ENCODE assay signal across 8 cellular contexts in the genomic region with DNA sequence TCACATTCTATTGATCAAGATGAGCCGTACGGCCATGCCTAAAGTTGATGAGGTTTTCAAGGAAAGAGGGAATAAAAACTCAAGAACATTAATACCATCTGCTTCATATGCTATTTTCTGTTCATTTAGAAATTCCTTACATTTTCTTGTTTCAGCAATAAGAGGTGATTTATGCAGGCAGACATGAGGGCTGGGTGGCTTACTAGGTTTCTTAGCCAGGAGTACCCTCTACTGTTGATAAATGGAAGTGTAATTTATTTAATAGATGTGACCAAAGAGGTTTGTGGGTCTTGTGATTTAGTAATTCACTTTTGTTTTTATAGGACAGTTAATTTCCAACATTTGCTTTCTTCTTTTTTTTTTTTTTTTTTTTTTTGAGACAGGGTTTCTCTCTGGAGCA. TPM values are rescaled to one million over a fixed set of nuclear protein-coding genes. Genes with fewer than 3 reads are reported as not detected.
DNase-seq lines count a peak whose midpoint lies in the region; ATAC-seq and TF ChIP-seq lines count a peak whose summit lies in the region.

No MANE protein-coding gene starts in this region.

- H3K79me1 ChIP-seq in H9 (ENCODE audit: insufficient read depth, low read depth, low read length, poor library complexity, severe bottlenecking) = no peaks in the 10 kb centered on the region

- no peak overlapping the region for H3K4me2 ChIP-seq in H9 (ENCODE audit: insufficient read depth, insufficient read length, low read length)

- H4K91ac ChIP-seq in H9 (ENCODE audit: insufficient read length, low read depth, low read length) = no peak overlapping the region

- H3K9me3 ChIP-seq in H9 (ENCODE audit: control insufficient read depth, low read depth, low read length) (peaks cover 22% of the 10 kb centered on the region), mucosa of descending colon (no peaks in the 10 kb centered on the region)

- H2BK15ac ChIP-seq in H9 (ENCODE audit: low read depth, low read length) = no peak overlapping the region

- WGBS in H9 (ENCODE audit: extremely low coverage, insufficient read length, low lambda C conversion rate) = no CpG with 5 or more reads among the region's 2 CpGs

- ATAC-seq in mucosa of descending colon (peak; percentile 51), GM18511 (IDR thresholded peaks at IDR 0.05; ENCODE audit: unreplicated experiment) (no peak)

- no peak overlapping the region for H3K27ac ChIP-seq in H9 (ENCODE audit: insufficient read length, low read depth, low read length)

- H3K27me3 ChIP-seq in H9 (ENCODE audit: insufficient read depth, low read length) = no peaks in the 10 kb centered on the region

- no peak overlapping the region for H2AFZ ChIP-seq in H9 (ENCODE audit: low read length)

- intact Hi-C loops in mucosa of descending colon (cut with DNase I, micrococcal nuclease) = no loop called here

- H3K79me2 ChIP-seq in H9 (ENCODE audit: insufficient read depth, low read length) = no peaks in the 10 kb centered on the region

- no peak overlapping the region for H2BK120ac ChIP-seq in H9 (ENCODE audit: low read depth, low read length, poor library complexity, severe bottlenecking)

- no peak overlapping the region for H4K8ac ChIP-seq in H9 (replicated peaks; ENCODE audit: insufficient read length, low read depth, low read length)

- H4K20me1 ChIP-seq in H9 (ENCODE audit: control insufficient read depth, insufficient read depth, insufficient read length) = no peaks in the 10 kb centered on the region

- H3K4me1 ChIP-seq in H9 (ENCODE audit: insufficient read depth, low read length) = no peaks in the 10 kb centered on the region
- no peaks in the 10 kb centered on the region for H3K4me1 ChIP-seq in mucosa of descending colon (ENCODE audit: low read depth)

- H3K36me3 Mint-ChIP-seq in H9 (ENCODE audit: insufficient read depth in 1 of 3, low read depth in 3 of 3) = peaks cover 0 to 5% (median 0%) of the 10 kb centered on the region in 3 experiments; a peak in 3 of 7 replicates

- H3K4ac ChIP-seq in H9 (ENCODE audit: low read depth, low read length) = no peak overlapping the region

- peaks cover 54 to 55% of the 10 kb centered on the region in 2 experiments for H3K9me3 Mint-ChIP-seq in H9

- no peaks in the 10 kb centered on the region for H3K36me3 ChIP-seq in mucosa of descending colon (ENCODE audit: low read depth)

- H3K23ac ChIP-seq in H9 (ENCODE audit: insufficient read length, low read depth, low read length) = no peak overlapping the region

- peak; percentile 67 for TF ChIP-seq CTCF in H9 (conservative IDR thresholded peaks at IDR 0.05)
- no peak for TF ChIP-seq CTCF in mucosa of descending colon (IDR thresholded peaks at IDR 0.05)

- H3K4me3 ChIP-seq in mucosa of descending colon = no peak overlapping the region

- H3K56ac ChIP-seq in H9 (ENCODE audit: insufficient read length, low read depth, low read length) = no peak overlapping the region

- no peak overlapping the region for H2BK12ac ChIP-seq in H9 (ENCODE audit: insufficient read length, low read depth, low read length)

- H3T11ph ChIP-seq in H9 (ENCODE audit: low read length) = no peak overlapping the region

- peaks cover 1% of the 10 kb centered on the region; the same call in 1 of the 2 replicates for H3K27me3 Mint-ChIP-seq in H9 (ENCODE audit: low read depth)

- no peak overlapping the region for H2BK5ac ChIP-seq in H9 (ENCODE audit: insufficient read length, low read length)

- no peak overlapping the region for H3K4me3 Mint-ChIP-seq in H9

- no peak overlapping the region for H2AK5ac ChIP-seq in H9 (ENCODE audit: insufficient read length, low read length)

- no peaks in the 10 kb centered on the region for H3K4me1 Mint-ChIP-seq in H9

- H3K14ac ChIP-seq in H9 (ENCODE audit: insufficient read depth, low read length) = no peak overlapping the region

- no peak overlapping the region for H3K27ac Mint-ChIP-seq in H9

- H4K5ac ChIP-seq in H9 (ENCODE audit: insufficient read length, low read depth, low read length) = no peak overlapping the region

- no peak overlapping the region for H3K18ac ChIP-seq in H9 (ENCODE audit: insufficient read length, low read depth, low read length)

- no peak overlapping the region for H2BK20ac ChIP-seq in H9 (ENCODE audit: low read depth, low read length, poor library complexity, severe bottlenecking)

- no peak overlapping the region for H3K9ac ChIP-seq in H9 (ENCODE audit: extremely low read depth, insufficient read length, low read length)

- DNase-seq in DMS153 (lab: John Stamatoyannopoulos, UW) (peak; percentile 48), H9 (no peak), NCI-H524 treated with DMSO at 0.1 percent for 48 hours (lab: John Stamatoyannopoulos, UW) (peak; percentile 30), cerebellum (ENCODE audit: low spot score) (peak; percentile 12), mucosa of descending colon (no peak), anterior cingulate cortex (lab: John Stamatoyannopoulos, UW) (no peak)
- no peak for DNase-seq in activated naive CD4-positive, alpha-beta T cell (lab: John Stamatoyannopoulos, UW)

- H3K23me2 ChIP-seq in H9 (ENCODE audit: insufficient read length, low read depth, low read length, poor library complexity, severe bottlenecking) = no peaks in the 10 kb centered on the region

RNA-seq across cellular contexts. Expression of a gene that starts 6.4 kb away (rescaled TPM):
- total RNA-seq in H9 (2021) = not detected in 2 replicates
- total RNA-seq in cerebellum = not detected
- not detected for total RNA-seq in mucosa of descending colon

RNA-seq across cellular contexts. Expression of a gene that starts 35.6 kb away (rescaled TPM):
- total RNA-seq in H9 (2021) = 16.4 and 17.9 TPM in 2 replicates
- 17.8 TPM for total RNA-seq in cerebellum
- 10 to 100 TPM; 28.9 to 38.5 (median 37.3) TPM for total RNA-seq in mucosa of descending colon

RNA-seq across cellular contexts. Expression of a gene that starts 45.3 kb away (rescaled TPM):
- total RNA-seq in H9 (2021) (18.8 and 20.6 TPM in 2 replicates), cerebellum (4.0 TPM), mucosa of descending colon (10 to 100 TPM; 27.8 to 45.8 (median 31.2) TPM)

Comparison
In these comparisons a context has a peak if more than half of its experiments do, and no peak if none do; other contexts are left out.
1. DNase-seq: peak in DMS153 (single experiment), NCI-H524 treated with DMSO at 0.1 percent for 48 hours (single experiment) and cerebellum (single experiment); none in H9 (single experiment), mucosa of descending colon (0 of 3), anterior cingulate cortex (0 of 58) and activated naive CD4-positive, alpha-beta T cell (0 of 4).